13 cellular contexts compared by ENCODE assay signal in the genomic region with DNA sequence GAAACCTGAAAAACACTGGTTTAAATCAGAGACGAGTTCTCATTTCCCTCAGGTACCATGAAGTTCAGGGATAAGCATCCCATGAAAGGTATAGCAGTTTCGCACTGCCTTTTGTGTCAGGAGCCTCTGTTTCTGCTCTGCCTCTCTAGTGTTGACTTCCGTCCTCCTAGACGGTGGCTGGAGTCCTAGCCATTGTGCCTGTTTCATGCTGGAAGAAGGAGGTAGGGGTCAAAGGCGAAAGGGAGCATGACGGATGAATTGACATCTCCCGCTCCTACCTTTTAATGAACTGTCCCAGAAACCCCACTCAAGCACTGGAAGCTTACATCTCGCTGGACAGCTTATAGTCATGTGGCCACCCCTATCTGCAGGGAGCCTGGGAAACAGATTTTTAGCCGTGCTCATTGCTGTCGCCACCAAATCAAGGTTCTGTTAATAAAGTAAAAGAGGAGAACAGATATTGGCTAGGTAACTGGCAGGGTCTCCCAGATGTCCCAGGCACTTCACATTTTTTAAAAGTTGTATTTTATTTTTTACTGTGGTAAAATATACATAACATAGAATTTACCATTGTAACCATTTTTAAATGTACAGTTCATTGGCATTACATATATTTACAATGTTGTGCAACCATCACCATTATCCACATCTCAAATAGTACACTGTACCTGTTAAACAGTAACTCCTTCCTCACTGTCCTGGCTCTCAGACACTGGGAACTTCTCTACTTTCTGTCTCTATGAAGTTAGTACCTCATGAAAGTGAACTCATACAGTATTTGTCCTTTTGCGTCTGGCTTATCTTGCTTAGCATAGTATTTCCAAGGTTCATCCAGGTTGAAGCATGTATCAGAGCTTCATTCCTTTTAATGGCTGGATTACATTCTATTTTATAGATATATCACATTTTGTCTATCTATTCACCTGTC. TPM values are rescaled to one million over a fixed set of nuclear protein-coding genes. Genes with fewer than 3 reads are reported as not detected.
DNase-seq lines count a peak whose midpoint lies in the region; ATAC-seq and TF ChIP-seq lines count a peak whose summit lies in the region.
"Had no signal": no experiment of that assay in that cellular context is flagged by ENCODE, and none has a peak within 500 bp of the region (broad histone marks: within the 10 kb centered on the region; RNA-seq: fewer than 3 reads in every experiment).

No MANE protein-coding gene starts in this region.

- peak overlapping the region; percentile 51 for H3K4me3 Mint-ChIP-seq in activated CD4-positive, alpha-beta memory T cell treated with anti-CD3 and anti-CD28 coated beads for 36 hours
- no peak overlapping the region for H3K4me3 Mint-ChIP-seq in activated CD4-positive, alpha-beta memory T cell treated with anti-CD3 and anti-CD28 coated beads, Interleukin-2, amount 10 ng/mL, durations not matched to agents 7 days and 5 days
- no peak overlapping the region for H3K4me3 Mint-ChIP-seq in T-cell
- peak overlapping the region in 4 of 5 donors; percentile 18 to 80 (median 46) for H3K4me3 Mint-ChIP-seq in immature natural killer cell
- H3K4me3 Mint-ChIP-seq: neural progenitor cell had no signal

- intact Hi-C loops in activated CD4-positive, alpha-beta memory T cell treated with anti-CD3 and anti-CD28 coated beads for 36 hours (cut with micrococcal nuclease): loop anchor here (1.0 to 10.0 kb wide), 6 partner anchors 49 to 1178 kb away; partner anchors contain the start of genes ABI2, CARF, FAM117B and RAPH1

- no peaks in the 10 kb centered on the region for H3K36me3 Mint-ChIP-seq in activated CD4-positive, alpha-beta memory T cell treated with anti-CD3 and anti-CD28 coated beads for 36 hours
- H3K36me3 Mint-ChIP-seq in activated CD4-positive, alpha-beta memory T cell treated with anti-CD3 and anti-CD28 coated beads, Interleukin-2, amount 10 ng/mL, durations not matched to agents 7 days and 5 days (ENCODE audit: low read depth): no peaks in the 10 kb centered on the region
- H3K36me3 Mint-ChIP-seq in T-cell (no peaks in the 10 kb centered on the region), immature natural killer cell (no peaks in the 10 kb centered on the region)
- H3K36me3 Mint-ChIP-seq: neural progenitor cell had no signal

- H3K9me3 Mint-ChIP-seq in activated CD4-positive, alpha-beta memory T cell treated with anti-CD3 and anti-CD28 coated beads for 36 hours: no peaks in the 10 kb centered on the region
- H3K9me3 Mint-ChIP-seq in activated CD4-positive, alpha-beta memory T cell treated with anti-CD3 and anti-CD28 coated beads, Interleukin-2, amount 10 ng/mL, durations not matched to agents 7 days and 5 days: no peaks in the 10 kb centered on the region
- H3K9me3 Mint-ChIP-seq in T-cell: no peaks in the 10 kb centered on the region
- no peaks in the 10 kb centered on the region for H3K9me3 Mint-ChIP-seq in immature natural killer cell
- H3K9me3 Mint-ChIP-seq: neural progenitor cell had no signal

- H3K4me1 ChIP-seq in thymus (ENCODE audit: control insufficient read depth, insufficient read depth, low read length) (peaks cover 27% of the 10 kb centered on the region), tibial nerve (peaks cover 0 to 40% (median 6%) of the 10 kb centered on the region in 4 donors)

- TF ChIP-seq EP300 in tibial nerve (IDR thresholded peaks at IDR 0.05): no peak

- H3K4me1 Mint-ChIP-seq in activated CD4-positive, alpha-beta memory T cell treated with anti-CD3 and anti-CD28 coated beads for 36 hours (ENCODE audit: low read depth): peaks cover 77% of the 10 kb centered on the region
- peaks cover 74% of the 10 kb centered on the region for H3K4me1 Mint-ChIP-seq in activated CD4-positive, alpha-beta memory T cell treated with anti-CD3 and anti-CD28 coated beads, Interleukin-2, amount 10 ng/mL, durations not matched to agents 7 days and 5 days
- H3K4me1 Mint-ChIP-seq in T-cell (peaks cover 58 to 71% (median 67%) of the 10 kb centered on the region in 3 donors), immature natural killer cell (peaks cover 31 to 35% of the 10 kb centered on the region in 2 donors)

- peak overlapping the region; percentile 68 for H3K27ac ChIP-seq in thymus (ENCODE audit: low read depth)
- H3K27ac ChIP-seq in tibial nerve: peak overlapping the region in 2 of 4 donors; percentile 49 to 62
- H3K27ac ChIP-seq: neural progenitor cell, SK-N-MC had no signal

- no peaks in the 10 kb centered on the region for H3K27me3 ChIP-seq in thymus (ENCODE audit: control insufficient read depth, insufficient read depth)
- no peaks in the 10 kb centered on the region for H3K27me3 ChIP-seq in tibial nerve
- H3K27me3 ChIP-seq: neural progenitor cell had no signal

- DNase-seq in activated CD4-positive, alpha-beta memory T cell treated with anti-CD3 and anti-CD28 coated beads for 36 hours: no peak
- no peak for DNase-seq in activated CD4-positive, alpha-beta memory T cell treated with anti-CD3 and anti-CD28 coated beads, Interleukin-2, amount 10 ng/mL, durations not matched to agents 7 days and 5 days
- DNase-seq in T-cell (no peak), immature natural killer cell (no peak), tibial nerve (ENCODE audit: low spot score in 2 of 2) (no peak), hepatic stellate cell (ENCODE audit: low spot score) (no peak)
- DNase-seq: NCI-H1436 treated with DMSO at 0.1 percent for 48 hours, NCI-H748 treated with DMSO at 0.1 percent for 48 hours had no signal

- no peak for TF ChIP-seq CTCF in tibial nerve (IDR thresholded peaks at IDR 0.05)

- no peak overlapping the region for H3K4me3 ChIP-seq in thymus (ENCODE audit: low read length)
- H3K4me3 ChIP-seq in tibial nerve: no peak overlapping the region
- H3K4me3 ChIP-seq: neural progenitor cell, SK-N-MC had no signal

- no peaks in the 10 kb centered on the region for H3K36me3 ChIP-seq in thymus (ENCODE audit: control insufficient read depth, insufficient read depth)
- no peaks in the 10 kb centered on the region for H3K36me3 ChIP-seq in tibial nerve
- H3K36me3 ChIP-seq: neural progenitor cell had no signal

- WGBS in thymus: 88% methylated on average over 11 of the region's 11 CpGs
- 88 to 90% methylated on average over 11 of the region's 11 CpGs for WGBS in tibial nerve, 2 donors

- peak overlapping the region; percentile 91 for H3K27ac Mint-ChIP-seq in activated CD4-positive, alpha-beta memory T cell treated with anti-CD3 and anti-CD28 coated beads for 36 hours
- H3K27ac Mint-ChIP-seq in activated CD4-positive, alpha-beta memory T cell treated with anti-CD3 and anti-CD28 coated beads, Interleukin-2, amount 10 ng/mL, durations not matched to agents 7 days and 5 days: no peak overlapping the region
- H3K27ac Mint-ChIP-seq in T-cell (peak overlapping the region; percentile 86 to 91), immature natural killer cell (peak overlapping the region in 4 of 6 donors; percentile 62 to 88 (median 78))

- no peaks in the 10 kb centered on the region for H3K27me3 Mint-ChIP-seq in activated CD4-positive, alpha-beta memory T cell treated with anti-CD3 and anti-CD28 coated beads for 36 hours
- H3K27me3 Mint-ChIP-seq in activated CD4-positive, alpha-beta memory T cell treated with anti-CD3 and anti-CD28 coated beads, Interleukin-2, amount 10 ng/mL, durations not matched to agents 7 days and 5 days: peaks cover 6% of the 10 kb centered on the region
- H3K27me3 Mint-ChIP-seq in T-cell (no peaks in the 10 kb centered on the region), immature natural killer cell (ENCODE audit: low read depth in 3 of 3) (peaks cover 1 to 5% (median 3%) of the 10 kb centered on the region in 3 donors)

- no peaks in the 10 kb centered on the region for H3K9me3 ChIP-seq in thymus (ENCODE audit: control insufficient read depth)
- no peaks in the 10 kb centered on the region for H3K9me3 ChIP-seq in tibial nerve

- no peak for TF ChIP-seq POLR2A in tibial nerve (IDR thresholded peaks at IDR 0.05)

- POLR2A ChIA-PET in activated CD4-positive, alpha-beta memory T cell treated with anti-CD3 and anti-CD28 coated beads for 36 hours (lab: Charles Lee): interaction anchor here (0.7 to 3.0 kb wide), 20 partner anchors 9 to 106 kb away, joined by 3 to 25 read pairs (median 11); partner anchors contain the start of genes CD28 and CTLA4
- POLR2A ChIA-PET in activated CD4-positive, alpha-beta memory T cell treated with anti-CD3 and anti-CD28 coated beads, Interleukin-2, amount 10 ng/mL, durations not matched to agents 7 days and 5 days (lab: Charles Lee): interaction anchor here (0.8 to 9.5 kb wide), 19 partner anchors 9 to 233 kb away, joined by 3 to 129 read pairs (median 8); partner anchors contain the start of genes CD28 and CTLA4
- POLR2A ChIA-PET in T-cell (lab: Charles Lee): interaction anchor here (0.6 to 1.2 kb wide), 5 partner anchors 10 to 398 kb away, joined by 3 read pairs; no protein-coding TSS in a partner anchor

- CTCF ChIA-PET in activated CD4-positive, alpha-beta memory T cell treated with anti-CD3 and anti-CD28 coated beads for 36 hours (lab: Charles Lee): interaction anchor here (0.7 to 6.9 kb wide), 17 partner anchors 9 to 1224 kb away, joined by 3 to 75 read pairs (median 4); no protein-coding TSS in a partner anchor
- CTCF ChIA-PET in activated CD4-positive, alpha-beta memory T cell treated with anti-CD3 and anti-CD28 coated beads, Interleukin-2, amount 10 ng/mL, durations not matched to agents 7 days and 5 days (lab: Charles Lee): interaction anchor here (0.9 to 8.0 kb wide), 19 partner anchors 9 to 358 kb away, joined by 3 to 93 read pairs (median 5); no protein-coding TSS in a partner anchor
- CTCF ChIA-PET in T-cell (lab: Charles Lee): interaction anchor here (0.5 to 4.7 kb wide), 10 partner anchors 9 to 372 kb away, joined by 3 to 58 read pairs (median 4); no protein-coding TSS in a partner anchor

- ATAC-seq in T-cell (replicated peaks in 1 of 4): no peak
- no peak for ATAC-seq in HG03095 (IDR thresholded peaks at IDR 0.05; ENCODE audit: unreplicated experiment)

RNA-seq across cellular contexts. Expression of gene CTLA4, which starts 55.0 kb away (rescaled TPM):
- total RNA-seq in activated CD4-positive, alpha-beta memory T cell treated with anti-CD3 and anti-CD28 coated beads for 36 hours: 100 to 1,000 TPM; 245 to 254 TPM
- 100 to 1,000 TPM in 1 of 2 experiments, 10 to 100 TPM in 1; 98.1 to 101 TPM for total RNA-seq in activated CD4-positive, alpha-beta memory T cell treated with anti-CD3 and anti-CD28 coated beads, Interleukin-2, amount 10 ng/mL, durations not matched to agents 7 days and 5 days
- total RNA-seq in T-cell: 10 to 100 TPM; 11.9 to 56.2 (median 14.8) TPM
- polyA plus RNA-seq in immature natural killer cell: 1 to 10 TPM in 1 of 3 donors, not detected in 2; 1.1 TPM
- polyA plus RNA-seq in thymus: 12.3 TPM
- total RNA-seq in tibial nerve: not detected
- total RNA-seq: frontal cortex had no signal

Comparison
In these comparisons a context has a peak if more than half of its experiments do, and no peak if none do; other contexts are left out.
1. H3K4me3 Mint-ChIP-seq: peak in activated CD4-positive, alpha-beta memory T cell treated with anti-CD3 and anti-CD28 coated beads for 36 hours (single experiment) and immature natural killer cell (4 of 5); none in activated CD4-positive, alpha-beta memory T cell treated with anti-CD3 and anti-CD28 coated beads, Interleukin-2, amount 10 ng/mL, durations not matched to agents 7 days and 5 days (single experiment) and T-cell (0 of 3).
2. RNA of gene CTLA4, which starts 55.0 kb away (total RNA-seq): 245 to 254 TPM in activated CD4-positive, alpha-beta memory T cell treated with anti-CD3 and anti-CD28 coated beads for 36 hours, 98.1 to 101 TPM in activated CD4-positive, alpha-beta memory T cell treated with anti-CD3 and anti-CD28 coated beads, Interleukin-2, amount 10 ng/mL, durations not matched to agents 7 days and 5 days and 11.9 to 56.2 TPM in T-cell; not detected in tibial nerve; every median in the first group is over 10 times any median in the second.